Comparison of ENCODE assay signal across 16 cellular contexts in the genomic region with DNA sequence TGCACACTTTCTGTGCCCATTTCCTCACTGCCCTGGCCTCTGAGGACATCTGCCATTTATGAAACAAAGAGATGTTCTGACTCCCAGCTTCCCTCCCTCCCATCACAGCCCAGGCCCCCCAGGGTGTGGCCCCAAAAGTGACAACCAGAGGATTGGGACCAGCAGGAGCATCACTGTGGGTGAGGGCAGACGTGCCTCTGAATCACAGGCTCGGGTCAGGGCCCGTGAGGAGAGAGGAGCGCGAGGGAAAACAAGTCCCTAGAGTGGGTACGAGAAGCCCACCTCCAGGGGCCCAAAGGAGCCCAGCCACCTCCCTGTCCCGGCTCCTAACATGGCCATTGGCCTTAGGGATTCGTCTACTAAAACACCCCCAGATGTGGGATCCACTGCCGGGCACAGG.
DNase-seq lines count a peak whose midpoint lies in the region; ATAC-seq and TF ChIP-seq lines count a peak whose summit lies in the region.
"Had no signal": no experiment of that assay in that cellular context is flagged by ENCODE, and none has a peak within 500 bp of the region (broad histone marks: within the 10 kb centered on the region; RNA-seq: fewer than 3 reads in every experiment).

No MANE protein-coding gene starts in this region.

- no peak overlapping the region for H2AFZ ChIP-seq in neuronal stem cell (ENCODE audit: low read length)
- H2AFZ ChIP-seq: GM23248 had no signal

- no peak overlapping the region for H4K91ac ChIP-seq in neuronal stem cell (ENCODE audit: low read depth, low read length, poor library complexity)

- no peak overlapping the region for H2BK120ac ChIP-seq in neuronal stem cell (ENCODE audit: low read depth, low read length)

- no peak overlapping the region for H3K23ac ChIP-seq in neuronal stem cell (ENCODE audit: low read depth, low read length, poor library complexity)

- H3K36me3 ChIP-seq in endodermal cell (ENCODE audit: control insufficient read depth, insufficient read depth, low read length): no peaks in the 10 kb centered on the region
- no peaks in the 10 kb centered on the region for H3K36me3 ChIP-seq in neuronal stem cell (replicated peaks in 1 of 2; ENCODE audit: control insufficient read depth in 2 of 2, insufficient read depth in 2 of 2, low read length in 2 of 2)
- no peaks in the 10 kb centered on the region for H3K36me3 ChIP-seq in aorta (ENCODE audit: control insufficient read depth in 1 of 2, insufficient read depth in 2 of 2, low read length in 1 of 2)

- no peak overlapping the region for H2BK5ac ChIP-seq in neuronal stem cell (ENCODE audit: low read length)

- no peak overlapping the region for H2BK12ac ChIP-seq in neuronal stem cell (ENCODE audit: low read length)

- no peak overlapping the region for H3K14ac ChIP-seq in neuronal stem cell (ENCODE audit: low read length)

- WGBS in endodermal cell (ENCODE audit: insufficient coverage in 1 of 2, insufficient read length in 1 of 2), 2 experiments: 93 to 97% methylated on average over 7 to 9 of the region's 9 CpGs
- no CpG with 5 or more reads among the region's 9 CpGs for WGBS in neuronal stem cell (ENCODE audit: extremely low coverage in 2 of 2, insufficient read length in 2 of 2, insufficient replicate concordance in 1 of 2), 2 donors
- WGBS in aorta, 2 donors: 96 to 97% methylated on average over 9 of the region's 9 CpGs

- H3K36me3 Mint-ChIP-seq in endodermal cell (ENCODE audit: low read depth): no peaks in the 10 kb centered on the region
- H3K36me3 Mint-ChIP-seq: CD4-positive, alpha-beta memory T cell had no signal

- ATAC-seq in aorta (ENCODE audit: low FRiP score) (peak; percentile 25), omental fat pad (ENCODE audit: low FRiP score) (no peak)

- no peak for TF ChIP-seq CTCF in coronary artery (IDR thresholded peaks at IDR 0.05)
- TF ChIP-seq CTCF in endodermal cell (conservative IDR thresholded peaks at IDR 0.05): no peak
- TF ChIP-seq CTCF in omental fat pad (IDR thresholded peaks at IDR 0.05): no peak

- no peaks in the 10 kb centered on the region for H3K79me1 ChIP-seq in neuronal stem cell (ENCODE audit: low read depth, low read length)

- no peak overlapping the region for H3K9ac ChIP-seq in endodermal cell (ENCODE audit: extremely low read depth, low read length, poor library complexity, severe bottlenecking)
- no peak overlapping the region for H3K9ac ChIP-seq in neuronal stem cell (ENCODE audit: low read depth, low read length, poor library complexity)
- H3K9ac ChIP-seq: GM23248 had no signal

- no peaks in the 10 kb centered on the region for H3K9me3 Mint-ChIP-seq in endodermal cell
- H3K9me3 Mint-ChIP-seq: CD4-positive, alpha-beta memory T cell had no signal

- peaks cover 8% of the 10 kb centered on the region for H3K27me3 Mint-ChIP-seq in endodermal cell (ENCODE audit: insufficient read depth)

- no peaks in the 10 kb centered on the region for H3K9me3 ChIP-seq in endodermal cell (ENCODE audit: control insufficient read depth, low read length)
- no peaks in the 10 kb centered on the region for H3K9me3 ChIP-seq in neuronal stem cell (replicated peaks in 1 of 2; ENCODE audit: control insufficient read depth in 2 of 2, insufficient read depth in 1 of 2, low read depth in 1 of 2, low read length in 2 of 2)
- no peaks in the 10 kb centered on the region for H3K9me3 ChIP-seq in aorta (ENCODE audit: control insufficient read depth, low read length)

- no peak overlapping the region for H3K18ac ChIP-seq in neuronal stem cell (ENCODE audit: low read length)

- H2AK5ac ChIP-seq in neuronal stem cell (ENCODE audit: low read depth, low read length): peak overlapping the region; percentile 42

- H2BK15ac ChIP-seq in neuronal stem cell (ENCODE audit: low read length): no peak overlapping the region

- peaks cover 4% of the 10 kb centered on the region for H3K4me1 ChIP-seq in endodermal cell (ENCODE audit: control insufficient read depth, insufficient read depth, low read length)
- peaks cover 0 to 4% of the 10 kb centered on the region in 2 donors for H3K4me1 ChIP-seq in neuronal stem cell (ENCODE audit: control insufficient read depth in 2 of 2, insufficient read depth in 1 of 2, low read depth in 1 of 2, low read length in 2 of 2)
- H3K4me1 ChIP-seq in aorta (ENCODE audit: control insufficient read depth in 1 of 2, insufficient read depth in 2 of 2, low read length in 2 of 2): no peaks in the 10 kb centered on the region

- H3K4me3 ChIP-seq in coronary artery (no peak overlapping the region), endodermal cell (ENCODE audit: low read length) (no peak overlapping the region), neuronal stem cell (ENCODE audit: low read length in 2 of 2) (no peak overlapping the region), aorta (ENCODE audit: low read length in 2 of 2) (no peak overlapping the region)
- H3K4me3 ChIP-seq: GM23248 had no signal

- no peaks in the 10 kb centered on the region for H3K27me3 ChIP-seq in endodermal cell (ENCODE audit: control insufficient read depth, insufficient read depth, low read length, poor library complexity, severe bottlenecking)
- peaks cover 0 to 3% (median 0%) of the 10 kb centered on the region in 3 experiments for H3K27me3 ChIP-seq in neuronal stem cell (ENCODE audit: control insufficient read depth in 3 of 3, insufficient read depth in 3 of 3, low read depth in 1 of 3, low read length in 3 of 3)
- H3K27me3 ChIP-seq in aorta (ENCODE audit: control insufficient read depth in 1 of 2, insufficient read depth in 2 of 2, low read length in 1 of 2): no peaks in the 10 kb centered on the region

- H3K27ac Mint-ChIP-seq in endodermal cell: no peak overlapping the region
- H3K27ac Mint-ChIP-seq: CD4-positive, alpha-beta memory T cell had no signal

- no peak overlapping the region for H3K4ac ChIP-seq in neuronal stem cell (ENCODE audit: low read length)

- peaks cover 6% of the 10 kb centered on the region for H3K4me1 Mint-ChIP-seq in endodermal cell
- H3K4me1 Mint-ChIP-seq: CD4-positive, alpha-beta memory T cell had no signal

- H4K8ac ChIP-seq in neuronal stem cell (ENCODE audit: low read depth, low read length): no peak overlapping the region

- no peak overlapping the region for H3K4me2 ChIP-seq in neuronal stem cell (ENCODE audit: insufficient read depth, low read length, poor library complexity, severe bottlenecking)

- H3K4me3 Mint-ChIP-seq in endodermal cell: no peak overlapping the region
- H3K4me3 Mint-ChIP-seq: CD4-positive, alpha-beta memory T cell had no signal

- H3K27ac ChIP-seq in coronary artery: no peak overlapping the region
- no peak overlapping the region for H3K27ac ChIP-seq in endodermal cell (ENCODE audit: low read depth, low read length)
- H3K27ac ChIP-seq in neuronal stem cell (replicated peaks; ENCODE audit: low read length): no peak overlapping the region
- H3K27ac ChIP-seq in aorta (ENCODE audit: low read depth in 1 of 2, low read length in 2 of 2): no peak overlapping the region
- H3K27ac ChIP-seq: GM23248 had no signal

- DNase-seq in coronary artery (ENCODE audit: low spot score) (peak; percentile 36), endodermal cell (peak; percentile 24), neuronal stem cell (ENCODE audit: low spot score) (no peak), aorta (no peak), NCI-H345 treated with DMSO at 0.1 percent for 48 hours (lab: John Stamatoyannopoulos, UW; ENCODE audit: unreplicated experiment) (no peak), omental fat pad (ENCODE audit: low spot score) (no peak)
- DNase-seq: C1 segment of cervical spinal cord; Calu3; CD4-positive, alpha-beta memory T cell; COR-L47; DMS53; DMS79 treated with DMSO at 0.1 percent for 48 hours; GF-D8; GM23248; H7; HCEC 1CT had no signal

- intact Hi-C loops in aorta (cut with DNase I): loop anchor here in 1 of 2 donors (10.0 kb wide), 1 partner anchor 114 kb away; no protein-coding TSS in a partner anchor

Comparison
In these comparisons a context has a peak if more than half of its experiments do, and no peak if none do; other contexts are left out.
1. DNase-seq: peak in coronary artery (single experiment) and endodermal cell (single experiment); none in neuronal stem cell (single experiment), aorta (0 of 2), NCI-H345 treated with DMSO at 0.1 percent for 48 hours (single experiment) and omental fat pad (single experiment).